In the genomic region with DNA sequence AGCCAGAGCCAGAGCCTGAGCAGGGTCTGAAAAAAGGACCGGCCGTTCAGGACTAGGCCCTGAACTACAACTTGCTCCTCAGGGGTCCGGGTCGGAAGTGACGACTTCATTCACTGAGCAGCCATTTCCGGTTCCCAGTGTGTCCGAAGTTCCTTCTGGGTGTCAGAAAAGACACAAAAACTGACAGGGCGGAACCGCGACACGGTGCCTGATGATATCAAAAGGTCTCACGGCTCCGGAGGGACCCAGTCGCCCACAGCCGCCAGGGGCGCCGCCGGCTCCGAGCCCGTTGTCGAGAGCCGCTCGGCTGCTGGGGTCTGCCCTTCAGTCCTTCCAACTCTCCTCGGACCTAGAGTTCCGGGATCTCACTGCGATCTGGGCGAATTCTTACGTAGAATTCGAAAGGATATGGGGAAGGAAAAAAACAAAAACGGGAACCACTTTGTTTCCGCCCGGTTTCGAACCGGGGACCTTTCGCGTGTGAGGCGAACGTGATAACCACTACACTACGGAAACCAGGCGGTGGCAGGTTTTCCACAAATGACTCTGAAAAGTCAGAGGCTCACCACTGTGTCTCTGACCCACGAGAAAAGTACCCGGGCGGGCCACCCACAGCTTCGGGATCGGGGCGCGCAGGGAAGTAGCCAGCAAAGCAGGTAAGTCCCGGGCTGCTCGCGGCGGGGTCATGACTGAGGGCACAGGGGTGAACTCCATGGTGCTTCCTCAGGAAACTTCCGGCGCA, we compare ENCODE assay signal across 8 cellular contexts. TPM values are rescaled to one million over a fixed set of nuclear protein-coding genes. Genes with fewer than 3 reads are reported as not detected.
DNase-seq lines count a peak whose midpoint lies in the region; ATAC-seq, FAIRE-seq and TF ChIP-seq lines count a peak whose summit lies in the region.

No MANE protein-coding gene starts in this region.

- peaks cover 7 to 22% (median 17%) of the 10 kb centered on the region in 7 donors for H3K9me3 Mint-ChIP-seq in CD14-positive monocyte
- peaks cover 11% of the 10 kb centered on the region for H3K9me3 Mint-ChIP-seq in dendritic cell treated with granulocyte-macrophage colony-stimulating factor and Interleukin-4, amounts not matched to agents 40 ng/mL and 50 ng/mL, for 4 days

- CTCF ChIA-PET in HepG2 (lab: Yijun Ruan, JAX; ENCODE audit: low intra/inter-chr PET ratio, low total read pairs): no interaction called here

- intact Hi-C loops in CD14-positive monocyte (cut with micrococcal nuclease) (no loop called here), HepG2 (cut with micrococcal nuclease; ENCODE audit: unreplicated experiment) (no loop called here)
- intact Hi-C loops in dendritic cell treated with granulocyte-macrophage colony-stimulating factor and Interleukin-4, amounts not matched to agents 40 ng/mL and 50 ng/mL, for 4 days (cut with micrococcal nuclease): loop anchor here (1.0 kb wide), 1 partner anchor 9 kb away; no protein-coding TSS in a partner anchor

- in situ Hi-C loops in HepG2 (cut with HindIII; ENCODE audit: extremely low pct_ligation_motif_present, low pct_unique_long_range_greater_than_20kb): no loop called here

- peak; percentile 59 for FAIRE-seq in HepG2 (lab: Jason Lieb, UNC)

- no peaks in the 10 kb centered on the region; a peak in 1 of 5 replicates for H3K27me3 ChIP-seq in HepG2 (ENCODE audit: control insufficient read depth in 1 of 2, insufficient read depth in 2 of 2, low read length in 2 of 2)

- H3K4me3 ChIP-seq in HepG2 (replicated peaks in 1 of 3; ENCODE audit: insufficient read depth in 1 of 3, low read depth in 2 of 3, low read length in 3 of 3): peak overlapping the region; percentile 81 to 94 (median 85)

- H3K4me3 Mint-ChIP-seq in CD14-positive monocyte: peak overlapping the region; percentile 98 to 99
- peak overlapping the region; percentile 97 for H3K4me3 Mint-ChIP-seq in dendritic cell treated with granulocyte-macrophage colony-stimulating factor and Interleukin-4, amounts not matched to agents 40 ng/mL and 50 ng/mL, for 4 days

- TF ChIP-seq RAD21 in HepG2 (CRISPR knock-in tag; IDR thresholded peaks at IDR 0.05): peak; percentile 8; the same call in 1 of the 2 replicates

- TF ChIP-seq EP300 in HepG2 (IDR thresholded peaks at IDR 0.05; ENCODE audit: low read depth in 2 of 2, low read length in 2 of 2) (no peak), HepG2 (CRISPR knock-in tag; IDR thresholded peaks at IDR 0.05; ENCODE audit: borderline replicate concordance) (peak; percentile 18; the same call in 1 of the 2 replicates)

- POLR2A ChIA-PET in HepG2 (lab: Yijun Ruan, JAX): interaction anchor here (1.0 to 1.3 kb wide), 4 partner anchors 17 to 201 kb away, joined by 3 to 6 read pairs (median 4); a partner anchor contains a TSS

- H3K27me3 Mint-ChIP-seq in CD14-positive monocyte (ENCODE audit: low read depth in 3 of 3): peaks cover 23 to 31% (median 25%) of the 10 kb centered on the region in 3 donors
- peaks cover 26% of the 10 kb centered on the region for H3K27me3 Mint-ChIP-seq in dendritic cell treated with granulocyte-macrophage colony-stimulating factor and Interleukin-4, amounts not matched to agents 40 ng/mL and 50 ng/mL, for 4 days

- H3K9me3 ChIP-seq in HepG2 (ENCODE audit: low read length): no peaks in the 10 kb centered on the region

- peak overlapping the region; percentile 99 to 100 (median 100) for H3K27ac Mint-ChIP-seq in CD14-positive monocyte
- peak overlapping the region; percentile 100 for H3K27ac Mint-ChIP-seq in dendritic cell treated with granulocyte-macrophage colony-stimulating factor and Interleukin-4, amounts not matched to agents 40 ng/mL and 50 ng/mL, for 4 days

- TF ChIP-seq CTCF in CD14-positive monocyte (IDR thresholded peaks at IDR 0.05) (peak; percentile 59), HepG2 (CRISPR knock-in tag; IDR thresholded peaks at IDR 0.05) (peak; percentile 26; the same call in 1 of the 2 replicates)

- peaks cover 46% of the 10 kb centered on the region for H3K4me1 ChIP-seq in HepG2 (ENCODE audit: insufficient read depth, low read length)

- H2AFZ ChIP-seq in HepG2 (ENCODE audit: low read length): peak overlapping the region; percentile 79

- H3K9ac ChIP-seq in HepG2 (ENCODE audit: insufficient read depth, low read depth, low read length): peak overlapping the region; percentile 96

- DNase-seq in CD14-positive monocyte (ENCODE audit: low spot score) (peak; percentile 93), NCI-H748 (lab: John Stamatoyannopoulos, UW; ENCODE audit: unreplicated experiment) (peak; percentile 90), HepG2 (ENCODE audit: low spot score) (peak; percentile 91)
- DNase-seq in activated CD4-positive, alpha-beta T cell treated with anti-CD3 and anti-CD28 coated beads, Interleukin-2, amount 50 U/mL, for 24 hours (ENCODE audit: low read depth in 1 of 2, low spot score in 1 of 2): peak; percentile 93 to 94
- peak; percentile 89 to 92 for DNase-seq in stimulated activated CD4-positive, alpha-beta T cell treated with anti-CD3 and anti-CD28 coated beads, Interleukin-2, amount 100 ng/mL, for 48 hours

- no peaks in the 10 kb centered on the region for H3K36me3 ChIP-seq in HepG2 (replicated peaks in 1 of 2; ENCODE audit: control insufficient read depth in 1 of 2, insufficient read depth in 2 of 2, low read length in 2 of 2)

- H3K4me1 Mint-ChIP-seq in CD14-positive monocyte: peaks cover 25% of the 10 kb centered on the region
- peaks cover 21% of the 10 kb centered on the region for H3K4me1 Mint-ChIP-seq in dendritic cell treated with granulocyte-macrophage colony-stimulating factor and Interleukin-4, amounts not matched to agents 40 ng/mL and 50 ng/mL, for 4 days (ENCODE audit: low read depth)

- ATAC-seq in GM19351 (IDR thresholded peaks at IDR 0.05; ENCODE audit: unreplicated experiment) (peak; percentile 80), HG03520 (IDR thresholded peaks at IDR 0.05; ENCODE audit: unreplicated experiment) (peak; percentile 70), HepG2 (peak; percentile 88)

- BruUV-seq in HepG2 (replicated peaks; lab: Mats Ljungman, UMichigan): no TSS peak

- peak overlapping the region; percentile 79 for H3K4me2 ChIP-seq in HepG2 (ENCODE audit: low read depth, low read length)

- peak overlapping the region; percentile 98 for H3K27ac ChIP-seq in HepG2 (ENCODE audit: extremely low read length, insufficient read depth, low read length)

- peaks cover 7 to 14% of the 10 kb centered on the region in 2 donors for H3K36me3 Mint-ChIP-seq in CD14-positive monocyte
- peaks cover 25% of the 10 kb centered on the region for H3K36me3 Mint-ChIP-seq in dendritic cell treated with granulocyte-macrophage colony-stimulating factor and Interleukin-4, amounts not matched to agents 40 ng/mL and 50 ng/mL, for 4 days (ENCODE audit: low read depth)

- TF ChIP-seq POLR2A in HepG2 (IDR thresholded peaks at IDR 0.05; ENCODE audit: insufficient read depth in 1 of 2, low read depth in 2 of 2, low read length in 2 of 2): peak; percentile 87 to 92

- no peaks in the 10 kb centered on the region for H4K20me1 ChIP-seq in HepG2 (ENCODE audit: insufficient read depth, low read length)

- 3% methylated on average over 23 of the region's 53 CpGs for WGBS in HepG2 (ENCODE audit: low lambda C conversion rate)

- no peaks in the 10 kb centered on the region for H3K79me2 ChIP-seq in HepG2 (ENCODE audit: insufficient read depth, low read length)

TF ChIP-seq in HepG2, 621 proteins besides CTCF, POLR2A, EP300 and RAD21 (continues in another document):
- TF ChIP-seq ZNF547 (CRISPR knock-in tag; IDR thresholded peaks at IDR 0.05): peak; percentile 52; the same call in 1 of the 2 replicates
- TF ChIP-seq HDAC2 (CRISPR knock-in tag; IDR thresholded peaks at IDR 0.05): peak; percentile 15; the same call in 1 of the 2 replicates
- no peak for TF ChIP-seq HMG20B (CRISPR knock-in tag; conservative IDR thresholded peaks at IDR 0.05)
- TF ChIP-seq HDAC1 (CRISPR knock-in tag; IDR thresholded peaks at IDR 0.05): no peak; the same call in 1 of the 2 replicates
- TF ChIP-seq, protein P1, sequence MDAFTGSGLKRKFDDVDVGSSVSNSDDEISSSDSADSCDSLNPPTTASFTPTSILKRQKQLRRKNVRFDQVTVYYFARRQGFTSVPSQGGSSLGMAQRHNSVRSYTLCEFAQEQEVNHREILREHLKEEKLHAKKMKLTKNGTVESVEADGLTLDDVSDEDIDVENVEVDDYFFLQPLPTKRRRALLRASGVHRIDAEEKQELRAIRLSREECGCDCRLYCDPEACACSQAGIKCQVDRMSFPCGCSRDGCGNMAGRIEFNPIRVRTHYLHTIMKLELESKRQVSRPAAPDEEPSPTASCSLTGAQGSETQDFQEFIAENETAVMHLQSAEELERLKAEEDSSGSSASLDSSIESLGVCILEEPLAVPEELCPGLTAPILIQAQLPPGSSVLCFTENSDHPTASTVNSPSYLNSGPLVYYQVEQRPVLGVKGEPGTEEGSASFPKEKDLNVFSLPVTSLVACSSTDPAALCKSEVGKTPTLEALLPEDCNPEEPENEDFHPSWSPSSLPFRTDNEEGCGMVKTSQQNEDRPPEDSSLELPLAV (CRISPR knock-in tag; conservative IDR thresholded peaks at IDR 0.05; ENCODE audit: low read depth): no peak

RNA-seq across cellular contexts. Expression of a gene that starts 31.8 kb away (rescaled TPM):
- polyA plus RNA-seq in CD14-positive monocyte (not detected), HepG2 (2011; rRNA removed) (not detected in 2 replicates)
- total RNA-seq in HepG2 (2016; rRNA removed; fragmentation: Illumina TruSeq; extraction: Trizol): not detected in 2 replicates
- not detected in 2 replicates for total RNA-seq in HepG2 (2016; cell fraction: cytosol; rRNA removed; fragmentation: Illumina TruSeq; extraction: Trizol; ENCODE audit: low read depth)
- not detected in 2 replicates for total RNA-seq in HepG2 (2016; cell fraction: insoluble cytoplasmic fraction; rRNA removed; fragmentation: Illumina TruSeq; extraction: Trizol)
- total RNA-seq in HepG2 (2016; cell fraction: membrane; rRNA removed; fragmentation: Illumina TruSeq; extraction: Trizol): not detected in 2 replicates
- total RNA-seq in HepG2 (2016; cell fraction: nucleus; rRNA removed; fragmentation: Illumina TruSeq; extraction: Trizol): not detected in 2 replicates
- polyA plus RNA-seq in HepG2 (2011; cell fraction: cytosol; rRNA removed): not detected in 2 replicates
- not detected in 2 replicates for polyA plus RNA-seq in HepG2 (2011; cell fraction: nucleus; rRNA removed)
- not detected in 2 replicates for polyA plus RNA-seq in HepG2 (2012)
- polyA plus RNA-seq in HepG2 (2016; cell fraction: cytosol; fragmentation: Illumina TruSeq; extraction: Trizol; ENCODE audit: low read depth): not detected in 2 replicates
- not detected in 2 replicates for polyA plus RNA-seq in HepG2 (2016; cell fraction: insoluble cytoplasmic fraction; fragmentation: Illumina TruSeq; extraction: Trizol; ENCODE audit: low read depth)
- polyA plus RNA-seq in HepG2 (2016; cell fraction: membrane; fragmentation: Illumina TruSeq; extraction: Trizol; ENCODE audit: low read depth): not detected in 2 replicates
- polyA plus RNA-seq in HepG2 (2016; cell fraction: nucleus; fragmentation: Illumina TruSeq; extraction: Trizol; ENCODE audit: insufficient read depth, low read depth): not detected in 2 replicates
- polyA minus RNA-seq in HepG2 (2011; rRNA and poly(A)+ RNA removed; ENCODE audit: low replicate concordance): not detected in 2 replicates
- polyA minus RNA-seq in HepG2 (2011; cell fraction: cytosol; rRNA and poly(A)+ RNA removed): not detected in 2 replicates
- polyA minus RNA-seq in HepG2 (2011; cell fraction: nucleus; rRNA and poly(A)+ RNA removed): not detected in 2 replicates

Comparison
In these comparisons a context has a peak if more than half of its experiments do, and no peak if none do; other contexts are left out.
1. Peak in every context shown above with its lines: DNase-seq, ATAC-seq, H3K4me3 ChIP-seq and H3K27ac ChIP-seq.